1 cellular context compared by ENCODE assay signal in the genomic region with DNA sequence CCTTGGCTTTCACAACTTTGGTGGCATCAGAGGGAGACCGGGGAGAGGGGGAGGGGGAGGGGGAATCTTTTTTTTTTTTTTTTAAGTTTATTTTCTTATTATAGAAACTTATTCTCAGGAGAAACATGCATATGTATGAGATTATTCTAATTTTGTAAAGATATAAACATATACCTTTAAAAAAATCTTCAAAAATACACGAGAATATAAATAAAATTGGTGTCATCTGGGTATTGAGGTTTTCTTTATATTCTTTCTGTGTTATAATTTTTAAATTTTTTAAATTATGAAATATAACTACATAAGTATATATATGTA.
A peak's percentile ranks its signal among the peaks of the same experiment; 100 is the strongest.
TF ChIP-seq lines count a peak whose summit lies in the region.

No MANE protein-coding gene starts in this region.

TF ChIP-seq in K562, 482 proteins besides CTCF, POLR2A, EP300 and RAD21:
- TF ChIP-seq HNRNPK (IDR thresholded peaks at IDR 0.05; ENCODE audit: low read depth, low read length, poor library complexity, severe bottlenecking) (peak; percentile 93), ZNF143 (CRISPR knock-in tag; IDR thresholded peaks at IDR 0.05) (no peak), PCBP1 (IDR thresholded peaks at IDR 0.05; ENCODE audit: low read depth, low read length, poor library complexity, severe bottlenecking) (peak; percentile 56), MTF1 (CRISPR knock-in tag; IDR thresholded peaks at IDR 0.05; ENCODE audit: borderline replicate concordance) (no peak), ILK (tag; IDR thresholded peaks at IDR 0.05; ENCODE audit: borderline replicate concordance, low read depth) (no peak), CAMTA2 (CRISPR knock-in tag; conservative IDR thresholded peaks at IDR 0.05) (no peak), ZEB2 (IDR thresholded peaks at IDR 0.05) (no peak), ZNF232 (CRISPR knock-in tag; IDR thresholded peaks at IDR 0.05) (no peak), PRPF4 (IDR thresholded peaks at IDR 0.05; ENCODE audit: insufficient read depth, low read depth, low read length, poor library complexity, severe bottlenecking) (no peak)
- TF ChIP-seq, protein P1, sequence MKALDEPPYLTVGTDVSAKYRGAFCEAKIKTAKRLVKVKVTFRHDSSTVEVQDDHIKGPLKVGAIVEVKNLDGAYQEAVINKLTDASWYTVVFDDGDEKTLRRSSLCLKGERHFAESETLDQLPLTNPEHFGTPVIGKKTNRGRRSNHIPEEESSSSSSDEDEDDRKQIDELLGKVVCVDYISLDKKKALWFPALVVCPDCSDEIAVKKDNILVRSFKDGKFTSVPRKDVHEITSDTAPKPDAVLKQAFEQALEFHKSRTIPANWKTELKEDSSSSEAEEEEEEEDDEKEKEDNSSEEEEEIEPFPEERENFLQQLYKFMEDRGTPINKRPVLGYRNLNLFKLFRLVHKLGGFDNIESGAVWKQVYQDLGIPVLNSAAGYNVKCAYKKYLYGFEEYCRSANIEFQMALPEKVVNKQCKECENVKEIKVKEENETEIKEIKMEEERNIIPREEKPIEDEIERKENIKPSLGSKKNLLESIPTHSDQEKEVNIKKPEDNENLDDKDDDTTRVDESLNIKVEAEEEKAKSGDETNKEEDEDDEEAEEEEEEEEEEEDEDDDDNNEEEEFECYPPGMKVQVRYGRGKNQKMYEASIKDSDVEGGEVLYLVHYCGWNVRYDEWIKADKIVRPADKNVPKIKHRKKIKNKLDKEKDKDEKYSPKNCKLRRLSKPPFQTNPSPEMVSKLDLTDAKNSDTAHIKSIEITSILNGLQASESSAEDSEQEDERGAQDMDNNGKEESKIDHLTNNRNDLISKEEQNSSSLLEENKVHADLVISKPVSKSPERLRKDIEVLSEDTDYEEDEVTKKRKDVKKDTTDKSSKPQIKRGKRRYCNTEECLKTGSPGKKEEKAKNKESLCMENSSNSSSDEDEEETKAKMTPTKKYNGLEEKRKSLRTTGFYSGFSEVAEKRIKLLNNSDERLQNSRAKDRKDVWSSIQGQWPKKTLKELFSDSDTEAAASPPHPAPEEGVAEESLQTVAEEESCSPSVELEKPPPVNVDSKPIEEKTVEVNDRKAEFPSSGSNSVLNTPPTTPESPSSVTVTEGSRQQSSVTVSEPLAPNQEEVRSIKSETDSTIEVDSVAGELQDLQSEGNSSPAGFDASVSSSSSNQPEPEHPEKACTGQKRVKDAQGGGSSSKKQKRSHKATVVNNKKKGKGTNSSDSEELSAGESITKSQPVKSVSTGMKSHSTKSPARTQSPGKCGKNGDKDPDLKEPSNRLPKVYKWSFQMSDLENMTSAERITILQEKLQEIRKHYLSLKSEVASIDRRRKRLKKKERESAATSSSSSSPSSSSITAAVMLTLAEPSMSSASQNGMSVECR (CRISPR knock-in tag; IDR thresholded peaks at IDR 0.05), result no peak
